ENCODE assay signal across 8 cellular contexts in genomic region chr5:137888875-137889759, GRCh38. TPM values are rescaled to one million over a fixed set of nuclear protein-coding genes. Genes with fewer than 3 reads are reported as not detected.
DNase-seq lines count a peak whose midpoint lies in the region; TF ChIP-seq lines count a peak whose summit lies in the region.

PKD2L2 (plus strand) TSS chr5:137889457; CDS start chr5:137889492, 35 bp downstream.

- no peak within 1 kb of the TSS for H2BK120ac ChIP-seq in H9 (ENCODE audit: low read depth, low read length, poor library complexity, severe bottlenecking)

- H3K36me3 Mint-ChIP-seq in H9 (ENCODE audit: insufficient read depth in 1 of 3, low read depth in 3 of 3) (no peaks in the 10 kb centered on the region), endodermal cell (ENCODE audit: low read depth) (no peaks in the 10 kb centered on the region), chondrocyte (ENCODE audit: low read depth) (no peaks in the 10 kb centered on the region)

- H3K9me3 ChIP-seq in H9 (ENCODE audit: control insufficient read depth, low read depth, low read length) (no peaks in the 10 kb centered on the region), endodermal cell (ENCODE audit: control insufficient read depth, low read length) (no peaks in the 10 kb centered on the region)

- H2AFZ ChIP-seq in H9 (ENCODE audit: low read length), result no peak within 1 kb of the TSS

- DNase-seq in GM04503 (ENCODE audit: low read depth) (peak; percentile 40), H9 (peak; percentile 81), NCI-H2081 treated with DMSO at 0.1 percent for 48 hours (lab: John Stamatoyannopoulos, UW) (peak; percentile 13), endodermal cell (peak; percentile 85), midbrain (lab: John Stamatoyannopoulos, UW) (peak; percentile 81), chondrocyte (ENCODE audit: low spot score) (no peak)
- peak; percentile 56 to 70 for DNase-seq in activated CD8-positive, alpha-beta memory T cell treated with anti-CD3 and anti-CD28 coated beads for 4 hours (ENCODE audit: low read depth in 2 of 2)
- DNase-seq in stimulated activated CD8-positive, alpha-beta memory T cell treated with anti-CD3 and anti-CD28 coated beads, Interleukin-15, amount 100 ng/mL, for 48 hours (ENCODE audit: low read depth in 2 of 2), result peak; percentile 84 to 88

- H3K9ac ChIP-seq in H9 (ENCODE audit: extremely low read depth, insufficient read length, low read length) (peak within 1 kb of the TSS; percentile 59), endodermal cell (ENCODE audit: extremely low read depth, low read length, poor library complexity, severe bottlenecking) (no peak within 1 kb of the TSS)

- peaks cover 5 to 16% of the 10 kb centered on the region in 2 experiments for H3K4me1 Mint-ChIP-seq in H9
- no peaks in the 10 kb centered on the region for H3K4me1 Mint-ChIP-seq in endodermal cell
- peaks cover 4% of the 10 kb centered on the region for H3K4me1 Mint-ChIP-seq in chondrocyte (ENCODE audit: low read depth)

- H3K23ac ChIP-seq in H9 (ENCODE audit: insufficient read length, low read depth, low read length), result no peak within 1 kb of the TSS

- WGBS in H9 (ENCODE audit: extremely low coverage, insufficient read length, low lambda C conversion rate), result no CpG with 5 or more reads among the region's 59 CpGs
- 75 to 79% methylated on average over 25 to 59 of the region's 59 CpGs for WGBS in endodermal cell (ENCODE audit: insufficient coverage in 1 of 2, insufficient read length in 1 of 2), 2 experiments

- no peak within 1 kb of the TSS for H4K91ac ChIP-seq in H9 (ENCODE audit: insufficient read length, low read depth, low read length)

- H4K5ac ChIP-seq in H9 (ENCODE audit: insufficient read length, low read depth, low read length), result peak within 1 kb of the TSS; percentile 19

- no peak within 1 kb of the TSS for H2BK5ac ChIP-seq in H9 (ENCODE audit: insufficient read length, low read length)

- H3T11ph ChIP-seq in H9 (ENCODE audit: low read length), result no peak within 1 kb of the TSS

- H4K20me1 ChIP-seq in H9 (ENCODE audit: control insufficient read depth, insufficient read depth, insufficient read length), result no peaks in the 10 kb centered on the region

- H3K4me1 ChIP-seq in H9 (ENCODE audit: insufficient read depth, low read length) (no peaks in the 10 kb centered on the region), endodermal cell (ENCODE audit: control insufficient read depth, insufficient read depth, low read length) (no peaks in the 10 kb centered on the region)

- H3K18ac ChIP-seq in H9 (ENCODE audit: insufficient read length, low read depth, low read length), result no peak within 1 kb of the TSS

- no peak within 1 kb of the TSS for H2BK20ac ChIP-seq in H9 (ENCODE audit: low read depth, low read length, poor library complexity, severe bottlenecking)

- no peak within 1 kb of the TSS for H2BK15ac ChIP-seq in H9 (ENCODE audit: low read depth, low read length)

- H3K23me2 ChIP-seq in H9 (ENCODE audit: insufficient read length, low read depth, low read length, poor library complexity, severe bottlenecking), result no peaks in the 10 kb centered on the region

- H3K56ac ChIP-seq in H9 (ENCODE audit: insufficient read length, low read depth, low read length), result no peak within 1 kb of the TSS

- H3K4ac ChIP-seq in H9 (ENCODE audit: low read depth, low read length), result no peak within 1 kb of the TSS

- H3K27me3 Mint-ChIP-seq in H9 (ENCODE audit: low read depth) (no peaks in the 10 kb centered on the region), endodermal cell (ENCODE audit: insufficient read depth) (no peaks in the 10 kb centered on the region), chondrocyte (ENCODE audit: low read depth) (no peaks in the 10 kb centered on the region)

- no peak within 1 kb of the TSS for H3K4me3 Mint-ChIP-seq in H9
- peak within 1 kb of the TSS; percentile 47 for H3K4me3 Mint-ChIP-seq in endodermal cell
- no peak within 1 kb of the TSS for H3K4me3 Mint-ChIP-seq in chondrocyte (ENCODE audit: unreplicated experiment)

- peak within 1 kb of the TSS in 2 of 3 experiments; percentile 37 to 41; a peak in 3 of 7 replicates for H3K27ac Mint-ChIP-seq in H9
- peak within 1 kb of the TSS; percentile 78 for H3K27ac Mint-ChIP-seq in endodermal cell
- no peak within 1 kb of the TSS for H3K27ac Mint-ChIP-seq in chondrocyte (ENCODE audit: unreplicated experiment)

- H3K79me2 ChIP-seq in H9 (ENCODE audit: insufficient read depth, low read length), result no peaks in the 10 kb centered on the region

- no peak for TF ChIP-seq CTCF in H9 (conservative IDR thresholded peaks at IDR 0.05)
- peak; percentile 14 for TF ChIP-seq CTCF in endodermal cell (conservative IDR thresholded peaks at IDR 0.05)
- no peak for TF ChIP-seq CTCF in chondrocyte (IDR thresholded peaks at IDR 0.05)

- no peaks in the 10 kb centered on the region for H3K79me1 ChIP-seq in H9 (ENCODE audit: insufficient read depth, low read depth, low read length, poor library complexity, severe bottlenecking)

- no peak within 1 kb of the TSS for H3K4me3 ChIP-seq in endodermal cell (ENCODE audit: low read length)

- no peak within 1 kb of the TSS for H4K8ac ChIP-seq in H9 (replicated peaks; ENCODE audit: insufficient read length, low read depth, low read length)

- H3K4me2 ChIP-seq in H9 (ENCODE audit: insufficient read depth, insufficient read length, low read length), result peak within 1 kb of the TSS; percentile 54

- no peak within 1 kb of the TSS for H3K27ac ChIP-seq in H9 (ENCODE audit: insufficient read length, low read depth, low read length)
- peak within 1 kb of the TSS; percentile 30 for H3K27ac ChIP-seq in endodermal cell (ENCODE audit: low read depth, low read length)

- H3K9me3 Mint-ChIP-seq in H9 (no peaks in the 10 kb centered on the region), endodermal cell (no peaks in the 10 kb centered on the region), chondrocyte (ENCODE audit: low read depth) (no peaks in the 10 kb centered on the region)

- H2BK12ac ChIP-seq in H9 (ENCODE audit: insufficient read length, low read depth, low read length), result no peak within 1 kb of the TSS

- no peak within 1 kb of the TSS; the same call in 1 of the 2 replicates for H3K14ac ChIP-seq in H9 (ENCODE audit: insufficient read depth, low read length)

- no peaks in the 10 kb centered on the region for H3K36me3 ChIP-seq in endodermal cell (ENCODE audit: control insufficient read depth, insufficient read depth, low read length)

- H3K27me3 ChIP-seq in H9 (ENCODE audit: insufficient read depth, low read length), result no peaks in the 10 kb centered on the region
- H3K27me3 ChIP-seq in endodermal cell (ENCODE audit: control insufficient read depth, insufficient read depth, low read length, poor library complexity, severe bottlenecking), result no peaks in the 10 kb centered on the region

- no peak within 1 kb of the TSS for H2AK5ac ChIP-seq in H9 (ENCODE audit: insufficient read length, low read length)

RNA-seq across cellular contexts. Expression of gene PKD2L2, which starts in this region (rescaled TPM):
- not detected in 2 replicates for total RNA-seq in H9 (2021)
- not detected for total RNA-seq in endodermal cell
- not detected for polyA plus RNA-seq in endodermal cell (2013, experiment 1 of 2)
- polyA plus RNA-seq in endodermal cell (2013, experiment 2 of 2), result not detected
- not detected in 3 replicates for total RNA-seq in chondrocyte

Comparison
In these comparisons a context has a peak if more than half of its experiments do, and no peak if none do; other contexts are left out.
1. Peak in DNase-seq, H3K9ac ChIP-seq and H3K4me2 ChIP-seq in H9; RNA of the gene not detected or under 1 TPM.
2. Peak in DNase-seq and H3K27ac ChIP-seq in endodermal cell; RNA of the gene not detected or under 1 TPM.